Comparison of ENCODE assay signal across 9 cellular contexts in genomic region chr3:18422972-18423371, GRCh38. TPM values are rescaled to one million over a fixed set of nuclear protein-coding genes. Genes with fewer than 3 reads are reported as not detected.
DNase-seq lines count a peak whose midpoint lies in the region; ATAC-seq and TF ChIP-seq lines count a peak whose summit lies in the region.
"Had no signal": no experiment of that assay in that cellular context is flagged by ENCODE, and none has a peak within 500 bp of the region (broad histone marks: within the 10 kb centered on the region; RNA-seq: fewer than 3 reads in every experiment).

No MANE protein-coding gene starts in this region.

- peaks cover 4% of the 10 kb centered on the region for H3K27me3 Mint-ChIP-seq in nephron progenitor cell (ENCODE audit: low read depth, poor library complexity)

- H3K4me1 ChIP-seq in BE2C = no peaks in the 10 kb centered on the region
- no peaks in the 10 kb centered on the region for H3K4me1 ChIP-seq in foreskin keratinocyte

- H3K4me3 ChIP-seq in BE2C (ENCODE audit: low read depth, low read length) = peak overlapping the region; percentile 68

- no peaks in the 10 kb centered on the region for H3K9me3 Mint-ChIP-seq in nephron progenitor cell

- H3K36me3 ChIP-seq in BE2C = no peaks in the 10 kb centered on the region

- peak overlapping the region; percentile 95 for H3K27ac Mint-ChIP-seq in nephron progenitor cell

- peaks cover 13% of the 10 kb centered on the region for H3K36me3 Mint-ChIP-seq in nephron progenitor cell (ENCODE audit: low read depth)

- H3K9me3 ChIP-seq in BE2C = no peaks in the 10 kb centered on the region

- no peak for ATAC-seq in foreskin keratinocyte
- ATAC-seq in GM19324 (IDR thresholded peaks at IDR 0.05; ENCODE audit: low FRiP score, unreplicated experiment) = no peak
- ATAC-seq in HG02678 (IDR thresholded peaks at IDR 0.05; ENCODE audit: unreplicated experiment) = no peak

- H3K27ac ChIP-seq in foreskin keratinocyte = no peak overlapping the region
- H3K27ac ChIP-seq: epithelial cell of prostate had no signal

- H3K4me3 Mint-ChIP-seq in nephron progenitor cell = peak overlapping the region; percentile 94

- DNase-seq in BE2C (no peak), KG1 (lab: John Stamatoyannopoulos, UW) (peak; percentile 37), dermis blood vessel endothelial cell (peak; percentile 9), nephron progenitor cell (no peak), NCI-H524 treated with DMSO at 0.1 percent for 48 hours (lab: John Stamatoyannopoulos, UW) (no peak), foreskin keratinocyte (no peak)

- H3K4me1 Mint-ChIP-seq in nephron progenitor cell = peaks cover 67% of the 10 kb centered on the region

- TF ChIP-seq CTCF in BE2C (IDR thresholded peaks at IDR 0.05; ENCODE audit: low read depth, low read length) = no peak
- no peak for TF ChIP-seq CTCF in nephron progenitor cell (IDR thresholded peaks at IDR 0.05)
- TF ChIP-seq CTCF in foreskin keratinocyte (conservative IDR thresholded peaks at IDR 0.05) = no peak

- H3K27me3 ChIP-seq in BE2C = no peaks in the 10 kb centered on the region
- H3K27me3 ChIP-seq in foreskin keratinocyte = no peaks in the 10 kb centered on the region

RNA-seq across cellular contexts. Expression of gene SATB1, which starts 2.2 kb away (rescaled TPM):
- polyA plus RNA-seq in BE2C (2012; ENCODE audit: insufficient read depth, insufficient read length, low read depth) = 3.2 TPM
- 12.1 and 20.1 TPM in 2 replicates for total RNA-seq in dermis blood vessel endothelial cell
- 4.0 and 5.4 TPM in 2 replicates for total RNA-seq in foreskin keratinocyte
- polyA plus RNA-seq in foreskin keratinocyte = 1.2 and 1.4 TPM in 2 replicates

Comparison
In these comparisons a context has a peak if more than half of its experiments do, and no peak if none do; other contexts are left out.
1. DNase-seq: peak in KG1 (single experiment) and dermis blood vessel endothelial cell (single experiment); none in BE2C (single experiment), nephron progenitor cell (single experiment), NCI-H524 treated with DMSO at 0.1 percent for 48 hours (single experiment) and foreskin keratinocyte (0 of 2).